ENCODE assay signal across 1 cellular context in the genomic region with DNA sequence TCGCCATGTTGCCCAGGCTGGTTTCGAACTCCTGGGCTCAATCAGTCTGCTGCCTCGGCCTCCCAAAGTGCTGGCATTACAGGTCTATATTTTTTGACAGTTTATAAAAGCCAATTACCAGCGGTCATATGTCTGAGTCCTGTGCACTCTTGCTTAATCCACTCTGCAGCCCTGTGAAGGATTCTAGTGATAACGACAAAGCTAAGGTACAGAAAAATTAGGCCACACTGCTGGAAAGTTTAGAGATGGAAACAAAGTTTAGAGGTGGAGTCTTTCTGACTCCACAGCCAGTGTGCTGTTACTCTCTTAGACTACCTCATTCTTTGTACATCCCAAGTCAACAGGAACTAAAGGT.
TF ChIP-seq lines count a peak whose summit lies in the region.

No MANE protein-coding gene starts in this region.

TF ChIP-seq in K562, 482 proteins besides CTCF, POLR2A, EP300 and RAD21 (continued from another document):
- TF ChIP-seq, protein P1, sequence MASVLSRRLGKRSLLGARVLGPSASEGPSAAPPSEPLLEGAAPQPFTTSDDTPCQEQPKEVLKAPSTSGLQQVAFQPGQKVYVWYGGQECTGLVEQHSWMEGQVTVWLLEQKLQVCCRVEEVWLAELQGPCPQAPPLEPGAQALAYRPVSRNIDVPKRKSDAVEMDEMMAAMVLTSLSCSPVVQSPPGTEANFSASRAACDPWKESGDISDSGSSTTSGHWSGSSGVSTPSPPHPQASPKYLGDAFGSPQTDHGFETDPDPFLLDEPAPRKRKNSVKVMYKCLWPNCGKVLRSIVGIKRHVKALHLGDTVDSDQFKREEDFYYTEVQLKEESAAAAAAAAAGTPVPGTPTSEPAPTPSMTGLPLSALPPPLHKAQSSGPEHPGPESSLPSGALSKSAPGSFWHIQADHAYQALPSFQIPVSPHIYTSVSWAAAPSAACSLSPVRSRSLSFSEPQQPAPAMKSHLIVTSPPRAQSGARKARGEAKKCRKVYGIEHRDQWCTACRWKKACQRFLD (CRISPR knock-in tag; IDR thresholded peaks at IDR 0.05), result 0 out of 2 replicates have a peak, but pooled peaks have one; percentile 26
- TF ChIP-seq ZNF644 (tag; IDR thresholded peaks at IDR 0.05; ENCODE audit: low read depth) (0 out of 2 replicates have a peak, but pooled peaks have one; percentile 40), STAG1 (CRISPR knock-in tag; IDR thresholded peaks at IDR 0.05; ENCODE audit: borderline replicate concordance) (no peak), ZNF668 (CRISPR knock-in tag; IDR thresholded peaks at IDR 0.05) (no peak), SMARCA4 (IDR thresholded peaks at IDR 0.05) (0 out of 2 replicates have a peak, but pooled peaks have one; percentile 8)
- TF ChIP-seq, protein P2, sequence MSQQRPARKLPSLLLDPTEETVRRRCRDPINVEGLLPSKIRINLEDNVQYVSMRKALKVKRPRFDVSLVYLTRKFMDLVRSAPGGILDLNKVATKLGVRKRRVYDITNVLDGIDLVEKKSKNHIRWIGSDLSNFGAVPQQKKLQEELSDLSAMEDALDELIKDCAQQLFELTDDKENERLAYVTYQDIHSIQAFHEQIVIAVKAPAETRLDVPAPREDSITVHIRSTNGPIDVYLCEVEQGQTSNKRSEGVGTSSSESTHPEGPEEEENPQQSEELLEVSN (IDR thresholded peaks at IDR 0.05; ENCODE audit: borderline replicate concordance in 1 of 2, extremely low read depth in 1 of 2, insufficient read depth in 1 of 2, insufficient read length in 1 of 2, low read depth in 1 of 2, low read length in 1 of 2, poor library complexity in 1 of 2, severe bottlenecking in 1 of 2), result no peak
TF ChIP-seq in K562: peak in this region for 8.
